Comparison of ENCODE assay signal across 11 cellular contexts in the genomic region with DNA sequence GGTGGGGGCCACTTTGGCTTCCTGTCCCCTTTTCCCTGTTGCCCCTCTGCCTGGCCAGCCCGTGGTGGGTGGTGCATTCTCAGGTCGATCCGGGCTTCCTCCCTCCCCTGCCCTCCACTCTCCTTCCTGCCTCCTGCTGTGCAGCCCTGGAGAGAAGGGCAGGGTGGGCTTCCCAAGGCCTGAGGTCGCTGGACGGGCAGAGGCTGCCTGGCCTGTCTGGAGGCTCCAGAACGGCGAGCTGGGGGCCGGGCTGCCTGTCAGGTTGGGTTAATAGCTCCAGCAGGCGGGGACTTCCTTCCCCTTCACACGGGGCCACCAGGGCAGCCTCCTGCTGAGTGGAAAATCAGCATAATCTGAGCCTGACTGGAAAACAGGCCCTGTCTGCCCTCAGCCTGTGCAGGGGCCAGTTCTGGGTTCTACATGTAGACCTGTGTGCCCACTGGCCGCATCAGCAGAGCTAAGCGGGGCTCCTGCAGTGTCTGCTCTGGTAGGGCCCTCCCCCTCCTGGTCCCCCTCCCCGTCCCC. TPM values are rescaled to one million over a fixed set of nuclear protein-coding genes. Genes with fewer than 3 reads are reported as not detected.
DNase-seq lines count a peak whose midpoint lies in the region; ATAC-seq, FAIRE-seq and TF ChIP-seq lines count a peak whose summit lies in the region.
"Had no signal": no experiment of that assay in that cellular context is flagged by ENCODE, and none has a peak within 500 bp of the region (broad histone marks: within the 10 kb centered on the region; RNA-seq: fewer than 3 reads in every experiment).

No MANE protein-coding gene starts in this region.

- no peaks in the 10 kb centered on the region for H3K27me3 ChIP-seq in BLaER1 treated with 17β-estradiol and CSF1 and Interleukin-3, amounts not matched to agents 10 nM and 100 nM

- intact Hi-C loops in kidney (cut with DNase I) (no loop called here), left colon (cut with DNase I, micrococcal nuclease) (no loop called here)

- H3K4me3 ChIP-seq in BLaER1 treated with 17β-estradiol and CSF1 and Interleukin-3, amounts not matched to agents 10 nM and 100 nM = no peak overlapping the region
- H3K4me3 ChIP-seq in kidney (ENCODE audit: low read length in 2 of 2) = no peak overlapping the region

- no peak for TF ChIP-seq CTCF in kidney (IDR thresholded peaks at IDR 0.05; ENCODE audit: borderline replicate concordance, extremely low read depth, insufficient read depth)

- H3K27ac ChIP-seq in BLaER1 treated with 17β-estradiol and CSF1 and Interleukin-3, amounts not matched to agents 10 nM and 100 nM = peak overlapping the region in 8 of 11 experiments; percentile 5 to 58 (median 36); a peak in 11 of 22 replicates
- no peak overlapping the region for H3K27ac ChIP-seq in kidney (ENCODE audit: low read depth in 2 of 2, low read length in 2 of 2)

- peaks cover 0 to 93% (median 62%) of the 10 kb centered on the region in 11 experiments; a peak in 16 of 22 replicates for H4K20me1 ChIP-seq in BLaER1 treated with 17β-estradiol and CSF1 and Interleukin-3, amounts not matched to agents 10 nM and 100 nM

- no peak overlapping the region for H3K27ac Mint-ChIP-seq in activated naive CD8-positive, alpha-beta T cell treated with anti-CD3 and anti-CD28 coated beads, Interleukin-2, amount 50 U/mL, for 24 hours
- H3K27ac Mint-ChIP-seq: activated naive CD4-positive, alpha-beta T cell treated with anti-CD3 and anti-CD28 coated beads, Interleukin-2, amount 10 ng/mL, durations not matched to agents 7 days and 5 days had no signal

- no peaks in the 10 kb centered on the region for H3K36me3 Mint-ChIP-seq in activated naive CD8-positive, alpha-beta T cell treated with anti-CD3 and anti-CD28 coated beads, Interleukin-2, amount 50 U/mL, for 24 hours (ENCODE audit: low read depth)
- H3K36me3 Mint-ChIP-seq: activated naive CD4-positive, alpha-beta T cell treated with anti-CD3 and anti-CD28 coated beads, Interleukin-2, amount 10 ng/mL, durations not matched to agents 7 days and 5 days had no signal

- no peak for TF ChIP-seq RAD21 in Ishikawa (IDR thresholded peaks at IDR 0.05; ENCODE audit: low read depth)

- peak overlapping the region in 8 of 11 experiments; percentile 0 to 55 (median 42); a peak in 6 of 22 replicates for H3K9ac ChIP-seq in BLaER1 treated with 17β-estradiol and CSF1 and Interleukin-3, amounts not matched to agents 10 nM and 100 nM
- H3K9ac ChIP-seq in kidney (ENCODE audit: low read length in 2 of 2) = no peak overlapping the region

- no peaks in the 10 kb centered on the region for H3K9me3 ChIP-seq in BLaER1 treated with 17β-estradiol and CSF1 and Interleukin-3, amounts not matched to agents 10 nM and 100 nM (replicated peaks in 1 of 11)
- H3K9me3 ChIP-seq in kidney (ENCODE audit: control insufficient read depth in 1 of 2, low read length in 2 of 2) = no peaks in the 10 kb centered on the region

- TF ChIP-seq EP300 in Ishikawa (IDR thresholded peaks at IDR 0.05; ENCODE audit: borderline replicate concordance) = peak; percentile 52; the same call in 1 of the 2 replicates

- peak; percentile 43 for DNase-seq in activated naive CD8-positive, alpha-beta T cell treated with anti-CD3 and anti-CD28 coated beads, Interleukin-2, amount 50 U/mL, for 24 hours
- peak; percentile 83 for DNase-seq in kidney
- DNase-seq in left colon = no peak
- DNase-seq in KG1 (lab: John Stamatoyannopoulos, UW) = no peak
- no peak for DNase-seq in GOT3 (lab: John Stamatoyannopoulos, UW)
- DNase-seq: activated naive CD4-positive, alpha-beta T cell treated with anti-CD3 and anti-CD28 coated beads, Interleukin-2, amount 10 ng/mL, durations not matched to agents 7 days and 5 days; DND-41; SHP77 had no signal

- peak; percentile 88 for ATAC-seq in activated naive CD8-positive, alpha-beta T cell treated with anti-CD3 and anti-CD28 coated beads, Interleukin-2, amount 50 U/mL, for 24 hours
- no peak for ATAC-seq in GM18868 (IDR thresholded peaks at IDR 0.05; ENCODE audit: unreplicated experiment)
- ATAC-seq in left colon = no peak

- no peak for FAIRE-seq in kidney (lab: Jason Lieb, UNC)

- H3K4me1 ChIP-seq in BLaER1 treated with 17β-estradiol and CSF1 and Interleukin-3, amounts not matched to agents 10 nM and 100 nM = peaks cover 24 to 65% (median 36%) of the 10 kb centered on the region in 10 experiments
- peaks cover 0 to 5% of the 10 kb centered on the region in 2 donors for H3K4me1 ChIP-seq in kidney (ENCODE audit: control insufficient read depth in 1 of 2, insufficient read depth in 1 of 2, low read depth in 1 of 2, low read length in 2 of 2)

- H3K4me1 Mint-ChIP-seq in activated naive CD8-positive, alpha-beta T cell treated with anti-CD3 and anti-CD28 coated beads, Interleukin-2, amount 50 U/mL, for 24 hours = peaks cover 1% of the 10 kb centered on the region
- H3K4me1 Mint-ChIP-seq: activated naive CD4-positive, alpha-beta T cell treated with anti-CD3 and anti-CD28 coated beads, Interleukin-2, amount 10 ng/mL, durations not matched to agents 7 days and 5 days had no signal

- peaks cover 2% of the 10 kb centered on the region for H3K27me3 Mint-ChIP-seq in activated naive CD8-positive, alpha-beta T cell treated with anti-CD3 and anti-CD28 coated beads, Interleukin-2, amount 50 U/mL, for 24 hours
- H3K27me3 Mint-ChIP-seq: activated naive CD4-positive, alpha-beta T cell treated with anti-CD3 and anti-CD28 coated beads, Interleukin-2, amount 10 ng/mL, durations not matched to agents 7 days and 5 days had no signal

- H3K9me3 Mint-ChIP-seq in activated naive CD8-positive, alpha-beta T cell treated with anti-CD3 and anti-CD28 coated beads, Interleukin-2, amount 50 U/mL, for 24 hours = no peaks in the 10 kb centered on the region
- H3K9me3 Mint-ChIP-seq: activated naive CD4-positive, alpha-beta T cell treated with anti-CD3 and anti-CD28 coated beads, Interleukin-2, amount 10 ng/mL, durations not matched to agents 7 days and 5 days had no signal

- peaks cover 0 to 16% (median 9%) of the 10 kb centered on the region in 11 experiments; a peak in 8 of 22 replicates for H3K36me3 ChIP-seq in BLaER1 treated with 17β-estradiol and CSF1 and Interleukin-3, amounts not matched to agents 10 nM and 100 nM
- no peaks in the 10 kb centered on the region for H3K36me3 ChIP-seq in kidney (ENCODE audit: control insufficient read depth in 1 of 2, insufficient read depth in 2 of 2, low read length in 2 of 2)

- H3K4me2 ChIP-seq in BLaER1 treated with 17β-estradiol and CSF1 and Interleukin-3, amounts not matched to agents 10 nM and 100 nM = peak overlapping the region; percentile 49 to 79 (median 64)

- no peak overlapping the region for H3K4me3 Mint-ChIP-seq in activated naive CD8-positive, alpha-beta T cell treated with anti-CD3 and anti-CD28 coated beads, Interleukin-2, amount 50 U/mL, for 24 hours
- H3K4me3 Mint-ChIP-seq: activated naive CD4-positive, alpha-beta T cell treated with anti-CD3 and anti-CD28 coated beads, Interleukin-2, amount 10 ng/mL, durations not matched to agents 7 days and 5 days had no signal

TF ChIP-seq in Ishikawa, 13 proteins besides CTCF, POLR2A, EP300 and RAD21:
- no peak for TF ChIP-seq TAF1 (IDR thresholded peaks at IDR 0.05; ENCODE audit: low read depth)
- 0 out of 2 replicates have a peak, but pooled peaks have one; percentile 40 for TF ChIP-seq TCF12 (IDR thresholded peaks at IDR 0.05; ENCODE audit: low read depth)
- TF ChIP-seq TEAD4 (IDR thresholded peaks at IDR 0.05) = no peak
- no peak for TF ChIP-seq ZBTB7A (IDR thresholded peaks at IDR 0.05; ENCODE audit: low read depth)
- TF ChIP-seq EGR1 (IDR thresholded peaks at IDR 0.05) = no peak
- TF ChIP-seq YY1 (IDR thresholded peaks at IDR 0.05; ENCODE audit: low read depth) = no peak
- no peak for TF ChIP-seq REST (IDR thresholded peaks at IDR 0.05; ENCODE audit: low read depth)

RNA-seq across cellular contexts. Expression of gene KIF26A, which starts 11.3 kb away (rescaled TPM):
- 12.3 TPM for total RNA-seq in kidney
- 2.3 TPM for polyA plus RNA-seq in kidney (ENCODE audit: insufficient read depth, low read depth, low replicate concordance)
- 1 to 10 TPM; 5.7 to 5.8 TPM for total RNA-seq in left colon

Comparison
In these comparisons a context has a peak if more than half of its experiments do, and no peak if none do; other contexts are left out.
1. H3K27ac ChIP-seq: peak in BLaER1 treated with 17β-estradiol and CSF1 and Interleukin-3, amounts not matched to agents 10 nM and 100 nM (8 of 11); none in kidney (0 of 2).
2. H3K9ac ChIP-seq: peak in BLaER1 treated with 17β-estradiol and CSF1 and Interleukin-3, amounts not matched to agents 10 nM and 100 nM (8 of 11); none in kidney (0 of 2).
3. DNase-seq: peak in activated naive CD8-positive, alpha-beta T cell treated with anti-CD3 and anti-CD28 coated beads, Interleukin-2, amount 50 U/mL, for 24 hours (single experiment) and kidney (single experiment); none in left colon (0 of 2), KG1 (single experiment) and GOT3 (single experiment).